In the genomic region with DNA sequence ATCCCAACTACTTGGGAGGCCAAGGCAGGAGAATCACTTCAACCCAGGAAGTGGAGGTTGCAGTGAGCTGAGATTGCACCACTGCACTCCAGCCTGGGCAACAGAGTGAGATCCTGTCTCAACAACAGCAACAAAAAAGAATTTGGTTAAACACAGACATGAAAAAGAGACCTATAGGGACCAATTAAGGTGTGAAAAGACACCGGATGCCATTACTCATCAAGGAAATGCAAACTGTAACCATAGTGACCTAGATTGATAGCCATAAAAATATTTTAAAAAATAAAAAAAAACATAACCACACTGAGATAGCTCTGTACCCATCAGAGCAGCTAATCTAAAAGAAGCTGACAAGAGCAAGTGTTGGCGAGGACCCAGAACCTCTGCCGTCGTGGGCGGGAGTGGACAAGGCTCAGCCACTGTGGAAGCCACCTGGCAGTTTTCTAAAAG, we compare ENCODE assay signal across 13 cellular contexts. TPM values are rescaled to one million over a fixed set of nuclear protein-coding genes. Genes with fewer than 3 reads are reported as not detected.
DNase-seq lines count a peak whose midpoint lies in the region; ATAC-seq and TF ChIP-seq lines count a peak whose summit lies in the region.
"Had no signal": no experiment of that assay in that cellular context is flagged by ENCODE, and none has a peak within 500 bp of the region (broad histone marks: within the 10 kb centered on the region; RNA-seq: fewer than 3 reads in every experiment).

No MANE protein-coding gene starts in this region.

- DNase-seq in activated CD8-positive, alpha-beta memory T cell treated with anti-CD3 and anti-CD28 coated beads, Interleukin-2, amount 10 ng/mL, durations not matched to agents 7 days and 5 days, result no peak
- DNase-seq in activated CD8-positive, alpha-beta memory T cell treated with anti-CD3 and anti-CD28 coated beads for 24 hours, result no peak
- DNase-seq in T-helper 22 cell (ENCODE audit: low read depth) (peak; percentile 46), hepatocyte (ENCODE audit: low spot score) (no peak), HT-29 (ENCODE audit: low spot score) (no peak), cerebellum (ENCODE audit: low spot score) (no peak)
- DNase-seq: aorta; NCI-H1092; NK-92 treated with Interleukin-12 subunit alpha and Interleukin-12 subunit beta, amount 100 ng/mL, for 24 hours; stimulated activated CD4-positive, alpha-beta T cell treated with anti-CD3 and anti-CD28 coated beads, Interleukin-1b, Interleukin-23, amount 100 ng/mL, for 48 hours had no signal

- CTCF ChIA-PET in activated CD8-positive, alpha-beta memory T cell treated with anti-CD3 and anti-CD28 coated beads, Interleukin-2, amount 10 ng/mL, durations not matched to agents 7 days and 5 days (lab: Charles Lee), result interaction anchor here (0.9 to 3.6 kb wide), 5 partner anchors 11 to 119 kb away, joined by 3 to 12 read pairs (median 6); partner anchors contain the start of gene REX1BD

- H2AFZ ChIP-seq in hepatocyte, result no peak overlapping the region

- peaks cover 40% of the 10 kb centered on the region for H4K20me1 ChIP-seq in hepatocyte (ENCODE audit: insufficient read depth, poor library complexity, severe bottlenecking)

- H3K4me1 ChIP-seq in hepatocyte (ENCODE audit: insufficient read depth), result peaks cover 19% of the 10 kb centered on the region

- H3K9me2 ChIP-seq in hepatocyte (replicated peaks; ENCODE audit: insufficient read depth), result no peaks in the 10 kb centered on the region

- no peaks in the 10 kb centered on the region for H3K9me3 Mint-ChIP-seq in activated CD8-positive, alpha-beta memory T cell treated with anti-CD3 and anti-CD28 coated beads, Interleukin-2, amount 10 ng/mL, durations not matched to agents 7 days and 5 days (ENCODE audit: low read depth)
- no peaks in the 10 kb centered on the region for H3K9me3 Mint-ChIP-seq in stimulated activated naive CD8-positive, alpha-beta T cell treated with anti-CD3 and anti-CD28 coated beads, Interleukin-15, Interleukin-2, amounts not matched to agents 100 ng/mL and 50 ng/mL, for 24 hours

- peak; percentile 70 for ATAC-seq in activated CD8-positive, alpha-beta memory T cell treated with anti-CD3 and anti-CD28 coated beads, Interleukin-2, amount 10 ng/mL, durations not matched to agents 7 days and 5 days
- no peak for ATAC-seq in HG03378 (IDR thresholded peaks at IDR 0.05; ENCODE audit: unreplicated experiment)

- no peak overlapping the region for H3K4me3 ChIP-seq in hepatocyte
- H3K4me3 ChIP-seq: esophagus muscularis mucosa had no signal

- H3K27ac ChIP-seq in hepatocyte, result peak overlapping the region; percentile 15

- TF ChIP-seq CTCF in hepatocyte (IDR thresholded peaks at IDR 0.05; ENCODE audit: poor library complexity), result no peak

- peaks cover 65% of the 10 kb centered on the region for H3K4me1 Mint-ChIP-seq in activated CD8-positive, alpha-beta memory T cell treated with anti-CD3 and anti-CD28 coated beads, Interleukin-2, amount 10 ng/mL, durations not matched to agents 7 days and 5 days
- H3K4me1 Mint-ChIP-seq in stimulated activated naive CD8-positive, alpha-beta T cell treated with anti-CD3 and anti-CD28 coated beads, Interleukin-15, Interleukin-2, amounts not matched to agents 100 ng/mL and 50 ng/mL, for 24 hours (ENCODE audit: low read depth), result peaks cover 60% of the 10 kb centered on the region

- 98% methylated on average over 5 of the region's 5 CpGs for WGBS in hepatocyte (ENCODE audit: low lambda C conversion rate, missing lambda C conversion rate)

- H3K36me3 Mint-ChIP-seq in activated CD8-positive, alpha-beta memory T cell treated with anti-CD3 and anti-CD28 coated beads, Interleukin-2, amount 10 ng/mL, durations not matched to agents 7 days and 5 days, result no peaks in the 10 kb centered on the region
- peaks cover 11% of the 10 kb centered on the region for H3K36me3 Mint-ChIP-seq in stimulated activated naive CD8-positive, alpha-beta T cell treated with anti-CD3 and anti-CD28 coated beads, Interleukin-15, Interleukin-2, amounts not matched to agents 100 ng/mL and 50 ng/mL, for 24 hours (ENCODE audit: low read depth)

- no peaks in the 10 kb centered on the region for H3K27me3 Mint-ChIP-seq in activated CD8-positive, alpha-beta memory T cell treated with anti-CD3 and anti-CD28 coated beads, Interleukin-2, amount 10 ng/mL, durations not matched to agents 7 days and 5 days
- H3K27me3 Mint-ChIP-seq in stimulated activated naive CD8-positive, alpha-beta T cell treated with anti-CD3 and anti-CD28 coated beads, Interleukin-15, Interleukin-2, amounts not matched to agents 100 ng/mL and 50 ng/mL, for 24 hours, result no peaks in the 10 kb centered on the region

- H3K79me2 ChIP-seq in hepatocyte, result peaks cover 64% of the 10 kb centered on the region

- no peak overlapping the region for H3K4me3 Mint-ChIP-seq in activated CD8-positive, alpha-beta memory T cell treated with anti-CD3 and anti-CD28 coated beads, Interleukin-2, amount 10 ng/mL, durations not matched to agents 7 days and 5 days
- H3K4me3 Mint-ChIP-seq in stimulated activated naive CD8-positive, alpha-beta T cell treated with anti-CD3 and anti-CD28 coated beads, Interleukin-15, Interleukin-2, amounts not matched to agents 100 ng/mL and 50 ng/mL, for 24 hours, result peak overlapping the region; percentile 1

- H3K36me3 ChIP-seq in hepatocyte (replicated peaks; ENCODE audit: insufficient read depth, low read depth), result no peaks in the 10 kb centered on the region

- peak overlapping the region; percentile 53 for H3K4me2 ChIP-seq in hepatocyte

- H3K27ac Mint-ChIP-seq in activated CD8-positive, alpha-beta memory T cell treated with anti-CD3 and anti-CD28 coated beads, Interleukin-2, amount 10 ng/mL, durations not matched to agents 7 days and 5 days, result peak overlapping the region; percentile 82
- H3K27ac Mint-ChIP-seq in stimulated activated naive CD8-positive, alpha-beta T cell treated with anti-CD3 and anti-CD28 coated beads, Interleukin-15, Interleukin-2, amounts not matched to agents 100 ng/mL and 50 ng/mL, for 24 hours, result peak overlapping the region; percentile 55

- no peaks in the 10 kb centered on the region for H3K9me3 ChIP-seq in hepatocyte (ENCODE audit: low read depth)
- H3K9me3 ChIP-seq: esophagus muscularis mucosa had no signal

- H3K27me3 ChIP-seq in hepatocyte, result no peaks in the 10 kb centered on the region
- H3K27me3 ChIP-seq: esophagus muscularis mucosa had no signal

RNA-seq across cellular contexts. Expression of gene ISYNA1, which starts 37.1 kb away (rescaled TPM):
- total RNA-seq in activated CD8-positive, alpha-beta memory T cell treated with anti-CD3 and anti-CD28 coated beads, Interleukin-2, amount 10 ng/mL, durations not matched to agents 7 days and 5 days, result 10 to 100 TPM; 29.6 to 30.0 TPM
- total RNA-seq in hepatocyte (51.5 and 54.9 TPM in 2 replicates), cerebellum (43.2 TPM)
- 144 and 188 TPM in 2 replicates for polyA plus RNA-seq in hepatocyte
- 5.3 and 14.9 TPM in 2 replicates for total RNA-seq in HT-29 (2014; rRNA removed; shearing (Covaris generic))

RNA-seq across cellular contexts. Expression of gene ELL, which starts 46.8 kb away (rescaled TPM):
- total RNA-seq in activated CD8-positive, alpha-beta memory T cell treated with anti-CD3 and anti-CD28 coated beads, Interleukin-2, amount 10 ng/mL, durations not matched to agents 7 days and 5 days, result 10 to 100 TPM; 22.9 to 33.7 TPM
- total RNA-seq in hepatocyte (3.9 and 11.0 TPM in 2 replicates), cerebellum (7.2 TPM)
- polyA plus RNA-seq in hepatocyte, result 15.0 and 18.1 TPM in 2 replicates
- total RNA-seq in HT-29 (2014; rRNA removed; shearing (Covaris generic)), result 16.0 and 20.7 TPM in 2 replicates

RNA-seq across cellular contexts. Expression of gene SSBP4, which starts 55.8 kb away (rescaled TPM):
- 100 to 1,000 TPM; 197 to 247 TPM for total RNA-seq in activated CD8-positive, alpha-beta memory T cell treated with anti-CD3 and anti-CD28 coated beads, Interleukin-2, amount 10 ng/mL, durations not matched to agents 7 days and 5 days
- total RNA-seq in hepatocyte, result 55.8 and 72.6 TPM in 2 replicates
- 156 and 169 TPM in 2 replicates for polyA plus RNA-seq in hepatocyte
- total RNA-seq in HT-29 (2014; rRNA removed; shearing (Covaris generic)), result 78.0 and 87.1 TPM in 2 replicates
- total RNA-seq in cerebellum, result 32.2 TPM
